Comparison of ENCODE assay signal across 16 cellular contexts in the genomic region with DNA sequence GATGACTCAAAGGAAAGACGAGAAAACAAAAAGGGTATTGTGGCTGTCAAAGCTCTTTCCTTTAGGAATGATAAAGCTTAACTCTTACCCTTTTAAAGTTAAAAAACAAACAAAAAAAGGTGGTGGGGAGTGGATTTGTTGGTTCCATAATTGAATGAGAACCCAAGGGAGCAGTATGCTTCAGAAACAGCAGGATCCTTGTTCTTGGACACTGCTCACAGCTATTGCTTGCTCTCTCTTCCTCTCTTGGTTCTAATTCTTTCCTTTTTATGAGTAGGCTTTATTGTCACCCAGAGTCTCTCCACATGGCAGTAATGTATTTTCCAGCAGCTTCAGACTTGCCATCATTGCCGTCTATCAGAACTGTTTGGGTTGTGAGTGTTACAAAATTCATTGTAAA. TPM values are rescaled to one million over a fixed set of nuclear protein-coding genes. Genes with fewer than 3 reads are reported as not detected.
DNase-seq lines count a peak whose midpoint lies in the region; ATAC-seq and TF ChIP-seq lines count a peak whose summit lies in the region.
"Had no signal": no experiment of that assay in that cellular context is flagged by ENCODE, and none has a peak within 500 bp of the region (broad histone marks: within the 10 kb centered on the region; RNA-seq: fewer than 3 reads in every experiment).

No MANE protein-coding gene starts in this region.

- no peak for DNase-seq in GM23338 (ENCODE audit: low spot score)
- DNase-seq in SK-MEL-5 (ENCODE audit: low read depth, low spot score) = peak; percentile 84
- no peak for DNase-seq in nephron progenitor cell
- no peak for DNase-seq in HuH-7 (ENCODE audit: low spot score)
- no peak for DNase-seq in stimulated activated CD4-positive, alpha-beta T cell treated with anti-CD3 and anti-CD28 coated beads, Interleukin-15, amount 100 ng/mL, for 24 hours
- no peak for DNase-seq in activated naive CD4-positive, alpha-beta T cell treated with anti-CD3 and anti-CD28 coated beads for 36 hours
- DNase-seq: Calu3; CD4-positive, CD25-positive, alpha-beta regulatory T cell; CD8-positive, alpha-beta memory T cell; COR-L47; DND-41; H7; HCEC 1CT had no signal

- TF ChIP-seq CTCF in GM23338 (conservative IDR thresholded peaks at IDR 0.05; ENCODE audit: low read depth in 2 of 2) = no peak
- no peak for TF ChIP-seq CTCF in nephron progenitor cell (IDR thresholded peaks at IDR 0.05)

- ATAC-seq in GM23338 = no peak

- no peaks in the 10 kb centered on the region for H3K4me1 ChIP-seq in GM23338 (ENCODE audit: insufficient read depth)
- H3K4me1 ChIP-seq: BLaER1 had no signal

- no peaks in the 10 kb centered on the region for H3K36me3 Mint-ChIP-seq in GM23338 (ENCODE audit: low read depth)
- H3K36me3 Mint-ChIP-seq in nephron progenitor cell (ENCODE audit: low read depth) = no peaks in the 10 kb centered on the region
- H3K36me3 Mint-ChIP-seq in activated naive CD4-positive, alpha-beta T cell treated with anti-CD3 and anti-CD28 coated beads for 36 hours (ENCODE audit: low read depth) = no peaks in the 10 kb centered on the region
- H3K36me3 Mint-ChIP-seq: CD4-positive, CD25-positive, alpha-beta regulatory T cell; CD8-positive, alpha-beta memory T cell had no signal

- H3K36me3 ChIP-seq in GM23338 (ENCODE audit: insufficient read depth) = no peaks in the 10 kb centered on the region
- H3K36me3 ChIP-seq: BLaER1 had no signal

- H3K9me2 ChIP-seq in GM23338 (ENCODE audit: insufficient read depth) = no peaks in the 10 kb centered on the region

- H3K27me3 Mint-ChIP-seq in GM23338 (ENCODE audit: insufficient read depth, low read depth, poor library complexity) (peaks cover 2% of the 10 kb centered on the region), nephron progenitor cell (ENCODE audit: low read depth, poor library complexity) (peaks cover 12% of the 10 kb centered on the region)
- H3K27me3 Mint-ChIP-seq in activated naive CD4-positive, alpha-beta T cell treated with anti-CD3 and anti-CD28 coated beads for 36 hours (ENCODE audit: low read depth) = no peaks in the 10 kb centered on the region

- H3K27ac Mint-ChIP-seq in GM23338 (no peak overlapping the region), nephron progenitor cell (peak overlapping the region; percentile 10)
- no peak overlapping the region for H3K27ac Mint-ChIP-seq in activated naive CD4-positive, alpha-beta T cell treated with anti-CD3 and anti-CD28 coated beads for 36 hours
- H3K27ac Mint-ChIP-seq: B cell; CD4-positive, CD25-positive, alpha-beta regulatory T cell had no signal

- H3K4me3 ChIP-seq in GM23338 = no peak overlapping the region
- H3K4me3 ChIP-seq: BLaER1 had no signal

- H3K4me2 ChIP-seq in GM23338 = no peak overlapping the region
- H3K4me2 ChIP-seq: BLaER1 had no signal

- intact Hi-C loops in activated naive CD4-positive, alpha-beta T cell treated with anti-CD3 and anti-CD28 coated beads for 36 hours (cut with micrococcal nuclease) = no loop called here

- no peaks in the 10 kb centered on the region for H3F3A ChIP-seq in GM23338 (replicated peaks; ENCODE audit: low read depth)

- no peak overlapping the region for H3K27ac ChIP-seq in GM23338 (ENCODE audit: low read depth)
- H3K27ac ChIP-seq: BLaER1, C4-2B had no signal

- no peaks in the 10 kb centered on the region for H4K20me1 ChIP-seq in GM23338 (replicated peaks; ENCODE audit: insufficient read depth)
- H4K20me1 ChIP-seq: BLaER1 had no signal

- H3K4me3 Mint-ChIP-seq in GM23338 (no peak overlapping the region), nephron progenitor cell (no peak overlapping the region)
- no peak overlapping the region for H3K4me3 Mint-ChIP-seq in activated naive CD4-positive, alpha-beta T cell treated with anti-CD3 and anti-CD28 coated beads for 36 hours
- H3K4me3 Mint-ChIP-seq: B cell; CD4-positive, CD25-positive, alpha-beta regulatory T cell; CD8-positive, alpha-beta memory T cell had no signal

- H2AFZ ChIP-seq in GM23338 = peak overlapping the region; percentile 47; the same call in 1 of the 2 replicates

- H3K4me1 Mint-ChIP-seq in GM23338 (peaks cover 2% of the 10 kb centered on the region; the same call in 2 of the 3 replicates), nephron progenitor cell (peaks cover 12% of the 10 kb centered on the region)
- no peaks in the 10 kb centered on the region for H3K4me1 Mint-ChIP-seq in activated naive CD4-positive, alpha-beta T cell treated with anti-CD3 and anti-CD28 coated beads for 36 hours (ENCODE audit: low read depth)
- H3K4me1 Mint-ChIP-seq: B cell; CD8-positive, alpha-beta memory T cell had no signal

- CTCF ChIA-PET in activated naive CD4-positive, alpha-beta T cell treated with anti-CD3 and anti-CD28 coated beads for 36 hours (lab: Charles Lee) = no interaction called here

- no peaks in the 10 kb centered on the region for H3K9me3 Mint-ChIP-seq in GM23338
- H3K9me3 Mint-ChIP-seq in nephron progenitor cell = no peaks in the 10 kb centered on the region
- no peaks in the 10 kb centered on the region for H3K9me3 Mint-ChIP-seq in activated naive CD4-positive, alpha-beta T cell treated with anti-CD3 and anti-CD28 coated beads for 36 hours
- H3K9me3 Mint-ChIP-seq: CD8-positive, alpha-beta memory T cell had no signal

- H3K27me3 ChIP-seq in GM23338 (ENCODE audit: insufficient read depth) = no peaks in the 10 kb centered on the region
- H3K27me3 ChIP-seq: BLaER1 had no signal

- in situ Hi-C loops in SK-MEL-5 (cut with HindIII; ENCODE audit: low pct_unique_long_range_greater_than_20kb, low sequenced_read_pairs) = no loop called here

- no peaks in the 10 kb centered on the region for H3K79me2 ChIP-seq in GM23338 (replicated peaks; ENCODE audit: insufficient read depth)

TF ChIP-seq in GM23338, 12 proteins besides CTCF, POLR2A, EP300 and RAD21 (continues in another document):
- TF ChIP-seq JUNB (IDR thresholded peaks at IDR 0.05; ENCODE audit: unreplicated experiment) (no peak), POLR2AphosphoS5 (IDR thresholded peaks at IDR 0.05; ENCODE audit: low read depth) (no peak), EZH2 (IDR thresholded peaks at IDR 0.05; ENCODE audit: low read depth, unreplicated experiment) (no peak), STAT1 (IDR thresholded peaks at IDR 0.05; ENCODE audit: unreplicated experiment) (no peak)

RNA-seq across cellular contexts. Expression of gene ATRN, which starts 18.7 kb away (rescaled TPM):
- 14.7 and 18.3 TPM in 2 replicates for total RNA-seq in GM23338 (2014; rRNA removed; shearing (Covaris generic))
- polyA plus RNA-seq in GM23338 (2016; fragmentation: Nextera tagmentation; extraction: Ambion mirVana) = 2.0 and 2.2 TPM in 2 replicates
- total RNA-seq in SK-MEL-5 (2014; rRNA removed; shearing (Covaris generic)) = 53.6 and 54.1 TPM in 2 replicates
- polyA plus RNA-seq in SK-MEL-5 (2015; cell fraction: cytosol; rRNA removed) = 68.6 and 87.8 TPM in 2 replicates
- polyA plus RNA-seq in SK-MEL-5 (2015; cell fraction: nucleus; rRNA removed) = 24.1 and 31.4 TPM in 2 replicates
- total RNA-seq in activated naive CD4-positive, alpha-beta T cell treated with anti-CD3 and anti-CD28 coated beads for 36 hours = 1 to 10 TPM; 5.1 TPM

RNA-seq across cellular contexts. Expression of gene DNAAF9, which starts 44.7 kb away (rescaled TPM):
- total RNA-seq in GM23338 (2014; rRNA removed; shearing (Covaris generic)) = 4.8 and 5.0 TPM in 2 replicates
- polyA plus RNA-seq in GM23338 (2016; fragmentation: Nextera tagmentation; extraction: Ambion mirVana) = 2.2 and 2.4 TPM in 2 replicates
- 7.5 and 7.9 TPM in 2 replicates for total RNA-seq in SK-MEL-5 (2014; rRNA removed; shearing (Covaris generic))
- 7.3 and 9.6 TPM in 2 replicates for polyA plus RNA-seq in SK-MEL-5 (2015; cell fraction: cytosol; rRNA removed)
- polyA plus RNA-seq in SK-MEL-5 (2015; cell fraction: nucleus; rRNA removed) = 18.2 and 23.4 TPM in 2 replicates
- under 1 TPM; 0.35 to 0.43 TPM for total RNA-seq in activated naive CD4-positive, alpha-beta T cell treated with anti-CD3 and anti-CD28 coated beads for 36 hours
